35 cellular contexts compared by ENCODE assay signal in the genomic region with DNA sequence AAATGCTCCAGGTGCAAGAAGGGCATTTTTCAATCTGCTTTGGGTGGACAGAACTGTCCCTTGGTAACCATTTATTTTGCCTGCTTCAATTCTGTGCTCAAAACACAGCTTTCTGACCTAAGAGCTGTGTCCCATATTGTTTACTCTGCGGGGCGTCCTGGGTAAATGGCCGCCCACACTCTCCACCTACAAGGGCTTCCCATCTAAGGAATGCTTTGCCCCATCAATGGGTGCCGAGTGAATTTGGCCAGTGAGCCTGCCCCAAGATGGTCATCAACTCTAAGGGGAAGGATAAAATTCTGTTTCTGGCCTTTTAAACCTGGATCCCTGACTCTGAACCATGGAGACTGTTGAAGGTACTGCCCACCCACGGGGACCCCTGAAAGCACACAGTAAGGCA.
"Had no signal": no experiment of that assay in that cellular context is flagged by ENCODE, and none has a peak within 500 bp of the region (broad histone marks: within the 10 kb centered on the region; RNA-seq: fewer than 3 reads in every experiment).

No MANE protein-coding gene starts in this region.

- DNase-seq: Karpas-422, Kasumi-1, MG63, MM.1S, MV-4-11, NCI-H1048, NCI-H1092, NCI-H1092 treated with DMSO at 0.1 percent for 48 hours, NCI-H1105, NCI-H1105 treated with DMSO at 0.1 percent for 48 hours, NCI-H1417, NCI-H1417 treated with DMSO at 0.1 percent for 48 hours, NCI-H1436, NCI-H1436 treated with DMSO at 0.1 percent for 48 hours, NCI-H146, NCI-H1694, NCI-H1694 treated with DMSO at 0.1 percent for 48 hours, NCI-H187, NCI-H187 treated with DMSO at 0.1 percent for 48 hours, NCI-H1930, NCI-H2029, NCI-H2029 treated with DMSO at 0.1 percent for 48 hours, NCI-H2081, NCI-H2081 treated with DMSO at 0.1 percent for 48 hours, NCI-H2107, NCI-H2171, NCI-H2171 treated with DMSO at 0.1 percent for 48 hours, NCI-H2227 treated with DMSO at 0.1 percent for 48 hours, NCI-H226, NCI-H345, NCI-H446, NCI-H446 treated with DMSO at 0.1 percent for 48 hours, NCI-H510A, NCI-H510A treated with DMSO at 0.1 percent for 48 hours had no signal

- H3K4me3 ChIP-seq: MG63 had no signal

- H3K27ac ChIP-seq: KMS-11 had no signal

- H3K36me3 ChIP-seq: MG63 had no signal

- H3K9me3 ChIP-seq: MG63 had no signal
